In genomic region chr2:155965415-155966070, GRCh38 we compare ENCODE assay signal across 14 cellular contexts.
DNase-seq lines count a peak whose midpoint lies in the region; TF ChIP-seq lines count a peak whose summit lies in the region.
"Had no signal": no experiment of that assay in that cellular context is flagged by ENCODE, and none has a peak within 500 bp of the region (broad histone marks: within the 10 kb centered on the region; RNA-seq: fewer than 3 reads in every experiment).

No MANE protein-coding gene starts in this region.

- H2AFZ ChIP-seq in SK-N-SH (ENCODE audit: low read depth) = no peak overlapping the region

- DNase-seq in HEK293T (ENCODE audit: extremely low spot score) = peak; percentile 5
- DNase-seq in NCI-H2227 (lab: John Stamatoyannopoulos, UW; ENCODE audit: unreplicated experiment) = peak; percentile 61
- DNase-seq in endodermal cell = no peak
- DNase-seq in osteocyte (ENCODE audit: extremely low spot score, unreplicated experiment) = no peak
- DNase-seq in CD14-positive monocyte (ENCODE audit: low spot score) = no peak
- no peak for DNase-seq in SK-N-SH
- no peak for DNase-seq in SIG-M5 treated with dmso at 0.1 percent for 504 hours (lab: John Stamatoyannopoulos, UW; ENCODE audit: unreplicated experiment)
- DNase-seq: dermis blood vessel endothelial cell, hippocampal formation, left lung, NCI-H187, NCI-H774, T-helper 2 cell had no signal

- 90 to 91% methylated on average over 2 to 15 of the region's 15 CpGs for WGBS in endodermal cell (ENCODE audit: insufficient coverage in 1 of 2, insufficient read length in 1 of 2), 2 experiments
- WGBS in SK-N-SH (ENCODE audit: low lambda C conversion rate) = 12% methylated on average over 7 of the region's 15 CpGs

- TF ChIP-seq EP300 in SK-N-SH (IDR thresholded peaks at IDR 0.05; ENCODE audit: borderline replicate concordance in 1 of 2, low read depth in 1 of 2, low read length in 1 of 2) = no peak

- H3K9me3 ChIP-seq in endodermal cell (ENCODE audit: control insufficient read depth, low read length) (no peaks in the 10 kb centered on the region), SK-N-SH (no peaks in the 10 kb centered on the region)
- H3K9me3 ChIP-seq: left lung, prostate gland had no signal

- H3K36me3 Mint-ChIP-seq in endodermal cell (ENCODE audit: low read depth) (peaks cover 7% of the 10 kb centered on the region), osteocyte (ENCODE audit: unreplicated experiment) (peaks cover 2% of the 10 kb centered on the region), CD14-positive monocyte (no peaks in the 10 kb centered on the region)

- H3K4me1 Mint-ChIP-seq in endodermal cell (peaks cover 2% of the 10 kb centered on the region), osteocyte (ENCODE audit: unreplicated experiment) (peaks cover 8% of the 10 kb centered on the region), CD14-positive monocyte (no peaks in the 10 kb centered on the region)

- TF ChIP-seq RAD21 in SK-N-SH (IDR thresholded peaks at IDR 0.05; ENCODE audit: low read length) = no peak

- no peaks in the 10 kb centered on the region; the same call in 1 of the 2 replicates for H3K9me2 ChIP-seq in SK-N-SH

- POLR2A ChIA-PET in HEK293T (lab: Yijun Ruan, JAX) = no interaction called here
- POLR2A ChIA-PET in SK-N-SH (lab: Yijun Ruan, JAX) = no interaction called here

- intact Hi-C loops in CD14-positive monocyte (cut with micrococcal nuclease) = no loop called here

- H3K27ac ChIP-seq in endodermal cell (ENCODE audit: low read depth, low read length) (no peak overlapping the region), SK-N-SH (ENCODE audit: low read depth in 2 of 2, low read length in 1 of 2) (no peak overlapping the region)
- H3K27ac ChIP-seq: left lung, prostate gland had no signal

- H3K27ac Mint-ChIP-seq in endodermal cell (peak overlapping the region; percentile 95), osteocyte (ENCODE audit: unreplicated experiment) (peak overlapping the region; percentile 14), CD14-positive monocyte (no peak overlapping the region)

- H3K27me3 ChIP-seq in endodermal cell (ENCODE audit: control insufficient read depth, insufficient read depth, low read length, poor library complexity, severe bottlenecking) = no peaks in the 10 kb centered on the region
- H3K27me3 ChIP-seq in SK-N-SH (ENCODE audit: insufficient read depth) = no peaks in the 10 kb centered on the region
- H3K27me3 ChIP-seq: left lung had no signal

- H3K27me3 Mint-ChIP-seq in endodermal cell (ENCODE audit: insufficient read depth) = no peaks in the 10 kb centered on the region
- no peaks in the 10 kb centered on the region for H3K27me3 Mint-ChIP-seq in osteocyte (ENCODE audit: unreplicated experiment)
- H3K27me3 Mint-ChIP-seq in CD14-positive monocyte (ENCODE audit: low read depth in 3 of 3) = peaks cover 0 to 1% (median 0%) of the 10 kb centered on the region in 3 donors

- H3K36me3 ChIP-seq in endodermal cell (ENCODE audit: control insufficient read depth, insufficient read depth, low read length) = no peaks in the 10 kb centered on the region
- no peaks in the 10 kb centered on the region for H3K36me3 ChIP-seq in SK-N-SH (replicated peaks in 1 of 2; ENCODE audit: control insufficient read depth in 1 of 2, insufficient read depth in 2 of 2, low read length in 1 of 2)
- H3K36me3 ChIP-seq: left lung, prostate gland had no signal

- no peak overlapping the region for H3K9ac ChIP-seq in endodermal cell (ENCODE audit: extremely low read depth, low read length, poor library complexity, severe bottlenecking)
- no peak overlapping the region for H3K9ac ChIP-seq in SK-N-SH

- peak overlapping the region; percentile 78 for H3K4me3 Mint-ChIP-seq in endodermal cell
- peak overlapping the region; percentile 64 for H3K4me3 Mint-ChIP-seq in osteocyte (ENCODE audit: unreplicated experiment)
- H3K4me3 Mint-ChIP-seq in CD14-positive monocyte = no peak overlapping the region

- CTCF ChIA-PET in HEK293T (lab: Yijun Ruan, JAX) (no interaction called here), SK-N-SH (lab: Yijun Ruan, JAX) (no interaction called here)

- no peaks in the 10 kb centered on the region for H4K20me1 ChIP-seq in SK-N-SH (ENCODE audit: insufficient read depth)

- H3F3A ChIP-seq in SK-N-SH (replicated peaks; ENCODE audit: insufficient read depth) = no peaks in the 10 kb centered on the region

- TF ChIP-seq CTCF in endodermal cell (conservative IDR thresholded peaks at IDR 0.05) (no peak), osteocyte (IDR thresholded peaks at IDR 0.05) (no peak), CD14-positive monocyte (IDR thresholded peaks at IDR 0.05) (no peak), SK-N-SH (IDR thresholded peaks at IDR 0.05) (no peak)

- H3K79me2 ChIP-seq in SK-N-SH (ENCODE audit: insufficient read depth) = no peaks in the 10 kb centered on the region

- peaks cover 12% of the 10 kb centered on the region for H3K9me3 Mint-ChIP-seq in endodermal cell
- H3K9me3 Mint-ChIP-seq in osteocyte (ENCODE audit: unreplicated experiment) = no peaks in the 10 kb centered on the region
- H3K9me3 Mint-ChIP-seq in CD14-positive monocyte = peaks cover 0 to 9% (median 3%) of the 10 kb centered on the region in 7 donors

- no peak overlapping the region for H3K4me3 ChIP-seq in endodermal cell (ENCODE audit: low read length)
- peak overlapping the region in 1 of 2 experiments; percentile 36; a peak in 3 of 4 replicates for H3K4me3 ChIP-seq in SK-N-SH (ENCODE audit: low read depth in 2 of 2, low read length in 1 of 2)
- H3K4me3 ChIP-seq: left lung, prostate gland had no signal

- no peak overlapping the region for H3K4me2 ChIP-seq in SK-N-SH

- H3K4me1 ChIP-seq in endodermal cell (ENCODE audit: control insufficient read depth, insufficient read depth, low read length) = no peaks in the 10 kb centered on the region
- no peaks in the 10 kb centered on the region for H3K4me1 ChIP-seq in SK-N-SH (ENCODE audit: control insufficient read depth in 1 of 2, insufficient read depth in 2 of 2, low read depth in 1 of 2, low read length in 1 of 2)
- H3K4me1 ChIP-seq: left lung, prostate gland had no signal

TF ChIP-seq in HEK293T, 16 proteins besides CTCF, POLR2A, EP300 and RAD21:
- TF ChIP-seq ZNF384 (IDR thresholded peaks at IDR 0.05) (no peak), NFRKB (IDR thresholded peaks at IDR 0.05) (no peak), L3MBTL2 (conservative IDR thresholded peaks at IDR 0.05) (0 out of 2 replicates have a peak, but pooled peaks have one; percentile 38)
- TF ChIP-seq, protein P1, sequence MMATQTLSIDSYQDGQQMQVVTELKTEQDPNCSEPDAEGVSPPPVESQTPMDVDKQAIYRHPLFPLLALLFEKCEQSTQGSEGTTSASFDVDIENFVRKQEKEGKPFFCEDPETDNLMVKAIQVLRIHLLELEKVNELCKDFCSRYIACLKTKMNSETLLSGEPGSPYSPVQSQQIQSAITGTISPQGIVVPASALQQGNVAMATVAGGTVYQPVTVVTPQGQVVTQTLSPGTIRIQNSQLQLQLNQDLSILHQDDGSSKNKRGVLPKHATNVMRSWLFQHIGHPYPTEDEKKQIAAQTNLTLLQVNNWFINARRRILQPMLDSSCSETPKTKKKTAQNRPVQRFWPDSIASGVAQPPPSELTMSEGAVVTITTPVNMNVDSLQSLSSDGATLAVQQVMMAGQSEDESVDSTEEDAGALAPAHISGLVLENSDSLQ (IDR thresholded peaks at IDR 0.05) = peak; percentile 28; the same call in 1 of the 2 replicates

TF ChIP-seq in SK-N-SH, 30 proteins besides CTCF, POLR2A, EP300 and RAD21 (continues in another document):
- TF ChIP-seq TCF12 (IDR thresholded peaks at IDR 0.05) = no peak
- no peak for TF ChIP-seq CHD2 (IDR thresholded peaks at IDR 0.05; ENCODE audit: low read length, partially characterized antibody)
- no peak for TF ChIP-seq NFIC (IDR thresholded peaks at IDR 0.05; ENCODE audit: borderline replicate concordance)
- TF ChIP-seq TAF1 (IDR thresholded peaks at IDR 0.05; ENCODE audit: borderline replicate concordance, low read depth, low read length) = no peak
- TF ChIP-seq FOSL2 (IDR thresholded peaks at IDR 0.05; ENCODE audit: borderline replicate concordance, low read depth) = no peak
- TF ChIP-seq GATA2 (CRISPR knock-in tag; IDR thresholded peaks at IDR 0.05) = no peak
- TF ChIP-seq YY1 (IDR thresholded peaks at IDR 0.05; ENCODE audit: low read depth) = no peak
- TF ChIP-seq, protein P2, sequence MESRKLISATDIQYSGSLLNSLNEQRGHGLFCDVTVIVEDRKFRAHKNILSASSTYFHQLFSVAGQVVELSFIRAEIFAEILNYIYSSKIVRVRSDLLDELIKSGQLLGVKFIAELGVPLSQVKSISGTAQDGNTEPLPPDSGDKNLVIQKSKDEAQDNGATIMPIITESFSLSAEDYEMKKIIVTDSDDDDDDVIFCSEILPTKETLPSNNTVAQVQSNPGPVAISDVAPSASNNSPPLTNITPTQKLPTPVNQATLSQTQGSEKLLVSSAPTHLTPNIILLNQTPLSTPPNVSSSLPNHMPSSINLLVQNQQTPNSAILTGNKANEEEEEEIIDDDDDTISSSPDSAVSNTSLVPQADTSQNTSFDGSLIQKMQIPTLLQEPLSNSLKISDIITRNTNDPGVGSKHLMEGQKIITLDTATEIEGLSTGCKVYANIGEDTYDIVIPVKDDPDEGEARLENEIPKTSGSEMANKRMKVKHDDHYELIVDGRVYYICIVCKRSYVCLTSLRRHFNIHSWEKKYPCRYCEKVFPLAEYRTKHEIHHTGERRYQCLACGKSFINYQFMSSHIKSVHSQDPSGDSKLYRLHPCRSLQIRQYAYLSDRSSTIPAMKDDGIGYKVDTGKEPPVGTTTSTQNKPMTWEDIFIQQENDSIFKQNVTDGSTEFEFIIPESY (IDR thresholded peaks at IDR 0.05; ENCODE audit: borderline replicate concordance, low read depth) = no peak
- no peak for TF ChIP-seq USF1 (IDR thresholded peaks at IDR 0.05; ENCODE audit: borderline replicate concordance, low read depth)
- no peak for TF ChIP-seq RFX5 (IDR thresholded peaks at IDR 0.05; ENCODE audit: low read length)
- TF ChIP-seq, protein P3, sequence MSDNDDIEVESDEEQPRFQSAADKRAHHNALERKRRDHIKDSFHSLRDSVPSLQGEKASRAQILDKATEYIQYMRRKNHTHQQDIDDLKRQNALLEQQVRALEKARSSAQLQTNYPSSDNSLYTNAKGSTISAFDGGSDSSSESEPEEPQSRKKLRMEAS (IDR thresholded peaks at IDR 0.05; ENCODE audit: low read depth) = no peak
- TF ChIP-seq RXRA (IDR thresholded peaks at IDR 0.05; ENCODE audit: borderline replicate concordance, low read depth) = no peak
- no peak for TF ChIP-seq ELF1 (IDR thresholded peaks at IDR 0.05)
- no peak for TF ChIP-seq RCOR1 (IDR thresholded peaks at IDR 0.05; ENCODE audit: low read length)
- TF ChIP-seq TEAD4 (IDR thresholded peaks at IDR 0.05; ENCODE audit: borderline replicate concordance, insufficient read depth) = no peak

Comparison
In these comparisons a context has a peak if more than half of its experiments do, and no peak if none do; other contexts are left out.
1. DNase-seq: peak in HEK293T (single experiment) and NCI-H2227 (single experiment); none in endodermal cell (single experiment), osteocyte (single experiment), CD14-positive monocyte (single experiment), SK-N-SH (single experiment) and SIG-M5 treated with dmso at 0.1 percent for 504 hours (single experiment).
2. H3K27ac Mint-ChIP-seq: peak in endodermal cell (single experiment) and osteocyte (single experiment); none in CD14-positive monocyte (0 of 7).
3. H3K4me3 Mint-ChIP-seq: peak in endodermal cell (single experiment) and osteocyte (single experiment); none in CD14-positive monocyte (0 of 2).